In the genomic region with DNA sequence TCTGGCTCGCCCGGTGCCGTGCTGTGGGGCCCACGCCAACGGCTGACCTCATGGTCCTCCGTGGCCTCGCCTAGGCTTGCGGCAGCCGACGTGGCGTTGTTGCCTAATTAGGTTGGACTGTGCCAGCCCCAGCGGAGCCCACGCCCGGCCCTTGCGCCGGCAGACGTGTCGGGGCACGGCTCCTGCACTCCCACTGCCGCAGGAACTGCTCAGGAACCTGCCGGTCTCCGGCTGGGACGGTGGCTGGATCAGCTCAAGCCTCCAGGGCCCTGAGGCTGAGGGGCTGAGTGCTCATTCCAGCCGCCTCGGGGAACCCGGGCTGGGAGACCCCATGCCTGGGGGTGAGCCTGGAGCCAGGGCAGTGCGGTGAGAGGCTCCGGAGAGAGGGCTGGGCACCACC, we compare ENCODE assay signal across 24 cellular contexts.
"Had no signal": no experiment of that assay in that cellular context is flagged by ENCODE, and none has a peak within 500 bp of the region (broad histone marks: within the 10 kb centered on the region; RNA-seq: fewer than 3 reads in every experiment).

No MANE protein-coding gene starts in this region.

- H3K27ac Mint-ChIP-seq: activated CD4-positive, alpha-beta T cell treated with anti-CD3 and anti-CD28 coated beads, Interleukin-2, amount 10 ng/mL, durations not matched to agents 7 days and 5 days; activated CD8-positive, alpha-beta memory T cell treated with anti-CD3 and anti-CD28 coated beads, Interleukin-2, amount 10 ng/mL, durations not matched to agents 7 days and 5 days; activated CD8-positive, alpha-beta T cell treated with anti-CD3 and anti-CD28 coated beads for 36 hours; activated naive CD4-positive, alpha-beta T cell treated with anti-CD3 and anti-CD28 coated beads, Interleukin-2, amount 50 U/mL, for 24 hours; activated T-helper 1 cell treated with anti-CD3 and anti-CD28 coated beads, Interleukin-12 subunit alpha, Interleukin-12 subunit beta, Interleukin-2, Interleukin-4 antibody, amounts not matched to agents 30 ng/mL and 10 ng/mL and 1 ng/mL, durations not matched to agents 14 hours and 24 hours and 36 hours; mesothelial cell of epicardium; neural progenitor cell had no signal

- H3K36me3 Mint-ChIP-seq: activated CD8-positive, alpha-beta memory T cell treated with anti-CD3 and anti-CD28 coated beads, Interleukin-2, amount 10 ng/mL, durations not matched to agents 7 days and 5 days; activated naive CD4-positive, alpha-beta T cell treated with anti-CD3 and anti-CD28 coated beads, Interleukin-2, amount 50 U/mL, for 24 hours; mesothelial cell of epicardium; naive thymus-derived CD8-positive, alpha-beta T cell; neural progenitor cell had no signal

- H3K36me3 ChIP-seq: lower lobe of right lung, neural progenitor cell, spleen, thoracic aorta, upper lobe of left lung, WERI-Rb-1 had no signal

- H3K4me1 ChIP-seq: body of pancreas, lower lobe of right lung, spleen, upper lobe of left lung had no signal

- DNase-seq: activated CD4-positive, alpha-beta T cell treated with anti-CD3 and anti-CD28 coated beads, Interleukin-2, amount 10 ng/mL, durations not matched to agents 7 days and 5 days; activated CD4-positive, CD25-positive, alpha-beta regulatory T cell treated with anti-CD3 and anti-CD28 coated beads, Interleukin-2, amount 50 U/mL, for 72 hours; activated CD8-positive, alpha-beta memory T cell treated with anti-CD3 and anti-CD28 coated beads, Interleukin-2, amount 10 ng/mL, durations not matched to agents 7 days and 5 days; activated CD8-positive, alpha-beta T cell treated with anti-CD3 and anti-CD28 coated beads for 36 hours; activated gamma-delta T cell treated with Interleukin-2 at 50 U/mL for 16 hours; activated T-cell treated with anti-CD3 and anti-CD28 coated beads for 4 hours; anterior cingulate cortex; body of pancreas; dermis blood vessel endothelial cell; effector CD8-positive, alpha-beta T cell; lower lobe of right lung; naive thymus-derived CD8-positive, alpha-beta T cell; retina; spleen; stimulated activated CD4-positive, alpha-beta T cell treated with anti-CD3 and anti-CD28 coated beads, Interleukin-4, amount 100 ng/mL, for 1 hour; stimulated activated naive CD4-positive, alpha-beta T cell; T-helper 2 cell; WERI-Rb-1 had no signal

- H3K27me3 ChIP-seq: body of pancreas, upper lobe of left lung had no signal

- H3K4me1 Mint-ChIP-seq: activated CD4-positive, alpha-beta T cell treated with anti-CD3 and anti-CD28 coated beads, Interleukin-2, amount 10 ng/mL, durations not matched to agents 7 days and 5 days; activated CD8-positive, alpha-beta memory T cell treated with anti-CD3 and anti-CD28 coated beads, Interleukin-2, amount 10 ng/mL, durations not matched to agents 7 days and 5 days; activated naive CD4-positive, alpha-beta T cell treated with anti-CD3 and anti-CD28 coated beads, Interleukin-2, amount 50 U/mL, for 24 hours had no signal

- H3K4me3 ChIP-seq: body of pancreas, lower lobe of right lung, neural progenitor cell, spleen, thoracic aorta, upper lobe of left lung had no signal

- H3K4me3 Mint-ChIP-seq: activated CD4-positive, alpha-beta T cell treated with anti-CD3 and anti-CD28 coated beads, Interleukin-2, amount 10 ng/mL, durations not matched to agents 7 days and 5 days; activated CD8-positive, alpha-beta memory T cell treated with anti-CD3 and anti-CD28 coated beads, Interleukin-2, amount 10 ng/mL, durations not matched to agents 7 days and 5 days; activated CD8-positive, alpha-beta T cell treated with anti-CD3 and anti-CD28 coated beads for 36 hours; activated naive CD4-positive, alpha-beta T cell treated with anti-CD3 and anti-CD28 coated beads, Interleukin-2, amount 50 U/mL, for 24 hours; activated T-helper 1 cell treated with anti-CD3 and anti-CD28 coated beads, Interleukin-12 subunit alpha, Interleukin-12 subunit beta, Interleukin-2, Interleukin-4 antibody, amounts not matched to agents 30 ng/mL and 10 ng/mL and 1 ng/mL, durations not matched to agents 14 hours and 24 hours and 36 hours; mesothelial cell of epicardium; naive thymus-derived CD8-positive, alpha-beta T cell; neural progenitor cell had no signal

- H3K27ac ChIP-seq: body of pancreas, lower lobe of right lung, neural progenitor cell, spleen, thoracic aorta, upper lobe of left lung, WERI-Rb-1 had no signal

- H3K9me3 Mint-ChIP-seq: activated naive CD4-positive, alpha-beta T cell treated with anti-CD3 and anti-CD28 coated beads, Interleukin-2, amount 50 U/mL, for 24 hours; activated T-helper 1 cell treated with anti-CD3 and anti-CD28 coated beads, Interleukin-12 subunit alpha, Interleukin-12 subunit beta, Interleukin-2, Interleukin-4 antibody, amounts not matched to agents 30 ng/mL and 10 ng/mL and 1 ng/mL, durations not matched to agents 14 hours and 24 hours and 36 hours; mesothelial cell of epicardium had no signal

- H3K27me3 Mint-ChIP-seq: activated CD4-positive, alpha-beta T cell treated with anti-CD3 and anti-CD28 coated beads, Interleukin-2, amount 10 ng/mL, durations not matched to agents 7 days and 5 days; activated CD8-positive, alpha-beta memory T cell treated with anti-CD3 and anti-CD28 coated beads, Interleukin-2, amount 10 ng/mL, durations not matched to agents 7 days and 5 days; activated CD8-positive, alpha-beta T cell treated with anti-CD3 and anti-CD28 coated beads for 36 hours; activated naive CD4-positive, alpha-beta T cell treated with anti-CD3 and anti-CD28 coated beads, Interleukin-2, amount 50 U/mL, for 24 hours; naive thymus-derived CD8-positive, alpha-beta T cell had no signal
